1 cellular context compared by ENCODE assay signal in genomic region chr22:45125198-45125597, GRCh38.
TF ChIP-seq lines count a peak whose summit lies in the region.

No MANE protein-coding gene starts in this region.

TF ChIP-seq in GM23338, 12 proteins besides CTCF, POLR2A, EP300 and RAD21 (continued from another document):
- TF ChIP-seq ETS1 (IDR thresholded peaks at IDR 0.05) (no peak), NANOG (IDR thresholded peaks at IDR 0.05; ENCODE audit: borderline replicate concordance) (no peak), ZNF331 (CRISPR knock-in tag; IDR thresholded peaks at IDR 0.05; ENCODE audit: low read depth) (no peak), STAT1 (IDR thresholded peaks at IDR 0.05; ENCODE audit: unreplicated experiment) (no peak), CREB1 (CRISPR knock-in tag; IDR thresholded peaks at IDR 0.05; ENCODE audit: low read depth) (no peak), ZNF114 (CRISPR knock-in tag; IDR thresholded peaks at IDR 0.05) (no peak)
